ENCODE assay signal across 8 cellular contexts in genomic region chr9:70411141-70411929, GRCh38. TPM values are rescaled to one million over a fixed set of nuclear protein-coding genes. Genes with fewer than 3 reads are reported as not detected.
DNase-seq lines count a peak whose midpoint lies in the region; ATAC-seq and TF ChIP-seq lines count a peak whose summit lies in the region.

No MANE protein-coding gene starts in this region.

- H3K36me3 Mint-ChIP-seq in T-cell (peaks cover 6% of the 10 kb centered on the region), brain (no peaks in the 10 kb centered on the region)

- ATAC-seq in T-cell (replicated peaks in 1 of 4): no peak
- no peak for ATAC-seq in HG03095 (IDR thresholded peaks at IDR 0.05; ENCODE audit: unreplicated experiment)
- ATAC-seq in HG03442 (IDR thresholded peaks at IDR 0.05; ENCODE audit: unreplicated experiment): no peak

- H3K4me3 Mint-ChIP-seq in T-cell (peak overlapping the region; percentile 95 to 97 (median 95)), brain (peak overlapping the region; percentile 88 to 100 (median 93))

- H3K4me1 Mint-ChIP-seq in T-cell (peaks cover 62 to 68% (median 66%) of the 10 kb centered on the region in 3 donors), brain (peaks cover 55% of the 10 kb centered on the region)

- no peak for TF ChIP-seq CTCF in brain (conservative IDR thresholded peaks at IDR 0.05)

- DNase-seq in T-cell (peak in 9 of 34 experiments; percentile 10 to 28 (median 14)), iris pigment epithelial cell (ENCODE audit: low read depth) (peak; percentile 71), iPS-NIHi11 (ENCODE audit: low spot score) (no peak)
- peak; percentile 36 for DNase-seq in stimulated activated CD4-positive, alpha-beta T cell treated with anti-CD3 and anti-CD28 coated beads, Interleukin-12 subunit alpha, Interleukin-12 subunit beta, amount 100 ng/mL, for 4 hours

- H3K27me3 Mint-ChIP-seq in T-cell: peaks cover 0 to 2% of the 10 kb centered on the region in 2 donors
- peaks cover 62% of the 10 kb centered on the region for H3K27me3 Mint-ChIP-seq in brain

- H3K27ac Mint-ChIP-seq in T-cell: peak overlapping the region; percentile 95 to 97
- peak overlapping the region in 4 of 5 experiments; percentile 33 to 99 (median 92) for H3K27ac Mint-ChIP-seq in brain

- no peaks in the 10 kb centered on the region for H3K9me3 Mint-ChIP-seq in T-cell
- H3K9me3 Mint-ChIP-seq in brain: peaks cover 0 to 4% (median 0%) of the 10 kb centered on the region in 5 experiments

- CTCF ChIA-PET in T-cell (lab: Charles Lee): interaction anchor here in 1 of 2 donors (1.0 to 1.5 kb wide), 3 partner anchors 13 to 191 kb away, joined by 3 to 5 read pairs (median 5); no protein-coding TSS in a partner anchor

- POLR2A ChIA-PET in T-cell (lab: Charles Lee): interaction anchor here in 1 of 2 donors (1.0 to 1.3 kb wide), 3 partner anchors 8 to 21 kb away, joined by 3 to 7 read pairs (median 4); no protein-coding TSS in a partner anchor

- H3K4me3 ChIP-seq in GM08714 (ENCODE audit: low read length): peak overlapping the region; percentile 73

RNA-seq across cellular contexts. Expression of gene KLF9, which starts 3.1 kb away (rescaled TPM):
- total RNA-seq in T-cell: 10 to 100 TPM; 21.7 to 91.7 (median 23.6) TPM
- polyA plus RNA-seq in brain (ENCODE audit: insufficient read depth, low read depth, low replicate concordance): 8.4 TPM
